ENCODE assay signal across 9 cellular contexts in the genomic region with DNA sequence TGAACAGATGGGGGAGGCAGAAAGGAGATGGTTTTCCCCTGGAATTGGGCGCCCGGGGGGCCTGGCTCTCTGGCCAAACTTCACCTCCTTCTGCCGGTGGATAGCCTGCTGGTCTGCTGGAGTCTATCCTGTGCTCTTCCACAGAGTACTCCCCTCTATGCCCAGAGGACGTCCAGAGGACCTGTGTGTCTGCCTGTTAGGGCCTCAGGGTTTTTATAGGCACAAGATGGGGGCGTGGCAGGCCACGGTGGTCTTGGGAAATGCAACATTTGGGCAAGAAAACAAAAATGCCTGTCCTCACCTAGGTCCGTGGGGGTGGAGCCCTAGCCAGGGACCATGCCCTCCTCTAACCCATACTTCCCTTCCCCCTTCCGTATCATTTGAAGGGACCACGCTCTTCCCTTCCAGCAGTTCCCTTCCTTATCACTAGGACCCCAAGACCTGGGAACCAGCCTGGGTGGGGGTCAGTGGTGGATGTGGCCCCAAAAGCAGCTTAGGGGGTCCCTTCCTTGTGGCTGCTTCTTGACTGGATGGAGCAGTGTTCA. TPM values are rescaled to one million over a fixed set of nuclear protein-coding genes. Genes with fewer than 3 reads are reported as not detected.
DNase-seq lines count a peak whose midpoint lies in the region; ATAC-seq and TF ChIP-seq lines count a peak whose summit lies in the region.
"Had no signal": no experiment of that assay in that cellular context is flagged by ENCODE, and none has a peak within 500 bp of the region (broad histone marks: within the 10 kb centered on the region; RNA-seq: fewer than 3 reads in every experiment).

No MANE protein-coding gene starts in this region.

- no peak overlapping the region for H3K9ac ChIP-seq in iPS-15b (ENCODE audit: low read depth, low read length)
- H3K9ac ChIP-seq: BLaER1 had no signal

- no peak for TF ChIP-seq CTCF in suprapubic skin (IDR thresholded peaks at IDR 0.05)
- no peak for TF ChIP-seq CTCF in GM20000 (IDR thresholded peaks at IDR 0.05; ENCODE audit: extremely low read depth, missing control alignments)

- peak overlapping the region; percentile 75 for H3K4me3 Mint-ChIP-seq in activated CD4-positive, alpha-beta T cell treated with anti-CD3 and anti-CD28 coated beads for 36 hours
- peak overlapping the region; percentile 81 for H3K4me3 Mint-ChIP-seq in activated T-helper 2 cell treated with anti-CD3 and anti-CD28 coated beads, Interferon-gamma antibody, Interleukin-2, Interleukin-4, amounts not matched to agents 10 μg/mL and 5 μg/mL and 100 μg/mL, durations not matched to agents 14 hours and 24 hours and 36 hours (ENCODE audit: low read depth)

- no peaks in the 10 kb centered on the region for H3K36me3 Mint-ChIP-seq in activated CD4-positive, alpha-beta T cell treated with anti-CD3 and anti-CD28 coated beads for 36 hours (ENCODE audit: low read depth)
- H3K36me3 Mint-ChIP-seq in activated T-helper 2 cell treated with anti-CD3 and anti-CD28 coated beads, Interferon-gamma antibody, Interleukin-2, Interleukin-4, amounts not matched to agents 10 μg/mL and 5 μg/mL and 100 μg/mL, durations not matched to agents 14 hours and 24 hours and 36 hours (ENCODE audit: low read depth), result no peaks in the 10 kb centered on the region

- no peaks in the 10 kb centered on the region for H3K9me3 ChIP-seq in iPS-15b (ENCODE audit: control insufficient read depth, insufficient read depth, low read length)
- H3K9me3 ChIP-seq in suprapubic skin, result no peaks in the 10 kb centered on the region
- H3K9me3 ChIP-seq: BLaER1 had no signal

- no peak overlapping the region for H3K27ac ChIP-seq in suprapubic skin
- H3K27ac ChIP-seq: BLaER1 had no signal

- peak overlapping the region; percentile 80 for H3K27ac Mint-ChIP-seq in activated CD4-positive, alpha-beta T cell treated with anti-CD3 and anti-CD28 coated beads for 36 hours
- H3K27ac Mint-ChIP-seq in activated T-helper 2 cell treated with anti-CD3 and anti-CD28 coated beads, Interferon-gamma antibody, Interleukin-2, Interleukin-4, amounts not matched to agents 10 μg/mL and 5 μg/mL and 100 μg/mL, durations not matched to agents 14 hours and 24 hours and 36 hours, result no peak overlapping the region

- H3K4me1 Mint-ChIP-seq in activated CD4-positive, alpha-beta T cell treated with anti-CD3 and anti-CD28 coated beads for 36 hours, result peaks cover 18% of the 10 kb centered on the region
- H3K4me1 Mint-ChIP-seq in activated T-helper 2 cell treated with anti-CD3 and anti-CD28 coated beads, Interferon-gamma antibody, Interleukin-2, Interleukin-4, amounts not matched to agents 10 μg/mL and 5 μg/mL and 100 μg/mL, durations not matched to agents 14 hours and 24 hours and 36 hours (ENCODE audit: low read depth), result peaks cover 19% of the 10 kb centered on the region

- POLR2A ChIA-PET in activated CD4-positive, alpha-beta T cell treated with anti-CD3 and anti-CD28 coated beads for 36 hours (lab: Charles Lee), result no interaction called here

- peak overlapping the region; percentile 54 for H3K4me3 ChIP-seq in iPS-15b (ENCODE audit: low read depth, low read length)
- peak overlapping the region; percentile 41 for H3K4me3 ChIP-seq in suprapubic skin
- H3K4me3 ChIP-seq: BLaER1 had no signal

- 92% methylated on average over 9 of the region's 9 CpGs for WGBS in suprapubic skin

- H3K4me1 ChIP-seq in iPS-15b (ENCODE audit: control insufficient read depth, insufficient read depth, low read length) (no peaks in the 10 kb centered on the region), suprapubic skin (peaks cover 6% of the 10 kb centered on the region)
- H3K4me1 ChIP-seq: BLaER1 had no signal

- H3K9me3 Mint-ChIP-seq in activated CD4-positive, alpha-beta T cell treated with anti-CD3 and anti-CD28 coated beads for 36 hours (ENCODE audit: low read depth), result no peaks in the 10 kb centered on the region
- no peaks in the 10 kb centered on the region for H3K9me3 Mint-ChIP-seq in activated T-helper 2 cell treated with anti-CD3 and anti-CD28 coated beads, Interferon-gamma antibody, Interleukin-2, Interleukin-4, amounts not matched to agents 10 μg/mL and 5 μg/mL and 100 μg/mL, durations not matched to agents 14 hours and 24 hours and 36 hours

- no peak for ATAC-seq in activated CD4-positive, alpha-beta T cell treated with anti-CD3 and anti-CD28 coated beads for 36 hours
- ATAC-seq in GM19324 (IDR thresholded peaks at IDR 0.05; ENCODE audit: low FRiP score, unreplicated experiment) (no peak), HG03342 (IDR thresholded peaks at IDR 0.05; ENCODE audit: unreplicated experiment) (no peak)

- no peaks in the 10 kb centered on the region for H3K27me3 Mint-ChIP-seq in activated CD4-positive, alpha-beta T cell treated with anti-CD3 and anti-CD28 coated beads for 36 hours
- H3K27me3 Mint-ChIP-seq in activated T-helper 2 cell treated with anti-CD3 and anti-CD28 coated beads, Interferon-gamma antibody, Interleukin-2, Interleukin-4, amounts not matched to agents 10 μg/mL and 5 μg/mL and 100 μg/mL, durations not matched to agents 14 hours and 24 hours and 36 hours (ENCODE audit: low read depth), result peaks cover 2% of the 10 kb centered on the region

- TF ChIP-seq POLR2A in suprapubic skin (IDR thresholded peaks at IDR 0.05), result no peak

- H3K27me3 ChIP-seq in iPS-15b (ENCODE audit: control insufficient read depth, insufficient read depth, low read length) (no peaks in the 10 kb centered on the region), suprapubic skin (no peaks in the 10 kb centered on the region)
- H3K27me3 ChIP-seq: BLaER1 had no signal

- CTCF ChIA-PET in activated CD4-positive, alpha-beta T cell treated with anti-CD3 and anti-CD28 coated beads for 36 hours (lab: Charles Lee), result interaction anchor here (0.7 kb wide), 1 partner anchor 232 kb away, joined by 3 read pairs; no protein-coding TSS in a partner anchor

- DNase-seq in activated CD4-positive, alpha-beta T cell treated with anti-CD3 and anti-CD28 coated beads for 36 hours, result no peak
- DNase-seq in activated CD4-positive, alpha-beta T cell treated with anti-CD3 and anti-CD28 coated beads, Interleukin-2, amount 50 U/mL, for 4 hours, result no peak
- DNase-seq in activated T-helper 2 cell treated with anti-CD3 and anti-CD28 coated beads, Interferon-gamma antibody, Interleukin-2, Interleukin-4, amounts not matched to agents 10 μg/mL and 5 μg/mL and 100 μg/mL, durations not matched to agents 14 hours and 24 hours and 36 hours (ENCODE audit: low spot score), result no peak
- no peak for DNase-seq in suprapubic skin (ENCODE audit: low spot score in 2 of 2)
- no peak for DNase-seq in GM20000 (ENCODE audit: low spot score)

- intact Hi-C loops in activated CD4-positive, alpha-beta T cell treated with anti-CD3 and anti-CD28 coated beads for 36 hours (cut with DNase I, micrococcal nuclease), result no loop called here
- intact Hi-C loops in activated T-helper 2 cell treated with anti-CD3 and anti-CD28 coated beads, Interferon-gamma antibody, Interleukin-2, Interleukin-4, amounts not matched to agents 10 μg/mL and 5 μg/mL and 100 μg/mL, durations not matched to agents 14 hours and 24 hours and 36 hours (cut with micrococcal nuclease), result loop anchor here (2.0 kb wide), 1 partner anchor 53 kb away; the partner anchor contains the start of gene ZNF337

- TF ChIP-seq EP300 in suprapubic skin (IDR thresholded peaks at IDR 0.05), result no peak

- H3K36me3 ChIP-seq in iPS-15b (ENCODE audit: control insufficient read depth, insufficient read depth, low read length), result no peaks in the 10 kb centered on the region
- no peaks in the 10 kb centered on the region for H3K36me3 ChIP-seq in suprapubic skin
- H3K36me3 ChIP-seq: BLaER1 had no signal

RNA-seq across cellular contexts. Expression of gene ZNF337, which starts 53.6 kb away (rescaled TPM):
- total RNA-seq in activated CD4-positive, alpha-beta T cell treated with anti-CD3 and anti-CD28 coated beads for 36 hours, result 10 to 100 TPM; 12.6 TPM
- 12.7 and 13.3 TPM in 2 replicates for total RNA-seq in activated T-helper 2 cell treated with anti-CD3 and anti-CD28 coated beads, Interferon-gamma antibody, Interleukin-2, Interleukin-4, amounts not matched to agents 10 μg/mL and 5 μg/mL and 100 μg/mL, durations not matched to agents 14 hours and 24 hours and 36 hours
- 10 to 100 TPM in 2 of 4 donors, 1 to 10 TPM in 2; 7.5 to 17.1 (median 11.1) TPM for total RNA-seq in suprapubic skin
